ENCODE assay signal across 19 cellular contexts in the genomic region with DNA sequence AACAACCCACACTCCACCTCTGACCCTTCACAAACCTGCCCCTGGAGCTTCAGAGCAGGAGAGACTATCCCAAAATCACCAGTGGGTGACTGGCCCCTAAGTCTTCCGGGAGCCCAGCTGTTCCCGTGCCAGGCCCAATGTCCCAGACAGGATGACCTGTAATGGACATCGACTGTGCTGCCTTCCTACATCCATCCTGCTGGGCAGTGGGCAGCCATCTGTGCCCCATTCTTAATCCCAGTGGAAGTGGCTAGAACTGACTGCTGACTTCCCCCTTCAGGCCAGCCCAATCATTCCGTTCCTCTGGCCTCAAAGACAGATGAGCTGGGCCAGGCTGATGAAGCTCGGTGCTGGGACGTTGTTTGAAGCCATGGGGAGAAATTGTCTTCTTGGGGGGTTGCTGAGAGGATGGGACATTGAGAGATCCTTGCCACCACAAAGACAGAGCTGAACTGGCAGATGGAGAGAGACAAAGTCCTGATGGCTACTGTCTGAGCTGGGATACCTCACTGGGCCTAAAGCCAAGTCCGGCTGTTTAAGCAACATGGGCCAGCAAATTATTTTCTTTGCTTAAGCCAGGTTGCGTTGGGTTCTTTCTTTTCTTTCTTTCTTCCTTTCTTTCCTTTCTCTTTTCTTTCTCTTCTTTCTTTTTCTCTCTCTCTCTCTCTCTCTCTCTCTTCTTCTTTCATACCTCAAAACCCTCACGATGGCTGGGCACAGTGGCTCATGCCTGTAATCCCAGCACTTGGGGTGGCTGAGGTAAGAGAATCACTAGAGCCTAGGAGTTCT. TPM values are rescaled to one million over a fixed set of nuclear protein-coding genes. Genes with fewer than 3 reads are reported as not detected.
"Had no signal": no experiment of that assay in that cellular context is flagged by ENCODE, and none has a peak within 500 bp of the region (broad histone marks: within the 10 kb centered on the region; RNA-seq: fewer than 3 reads in every experiment).

No MANE protein-coding gene starts in this region.

- H3K4me3 ChIP-seq: mucosa of descending colon, right atrium auricular region, smooth muscle cell, suprapubic skin had no signal

- H3K27me3 ChIP-seq: right atrium auricular region, suprapubic skin had no signal

- ATAC-seq: left colon; mucosa of descending colon; naive thymus-derived CD4-positive, alpha-beta T cell; stimulated activated naive CD8-positive, alpha-beta T cell treated with anti-CD3 and anti-CD28 coated beads, Interleukin-15, Interleukin-2, amounts not matched to agents 100 U/mL and 50 U/mL, for 24 hours had no signal

- H3K36me3 ChIP-seq: neutrophil, right atrium auricular region, suprapubic skin had no signal

- H3K4me2 ChIP-seq: smooth muscle cell had no signal

- DNase-seq: activated CD4-positive, alpha-beta T cell treated with anti-CD3 and anti-CD28 coated beads, Interleukin-2, amount 10 ng/mL, durations not matched to agents 7 days and 5 days; activated CD8-positive, alpha-beta memory T cell treated with anti-CD3 and anti-CD28 coated beads, Interleukin-2, amount 50 U/mL, for 48 hours; activated naive CD4-positive, alpha-beta T cell; activated naive CD8-positive, alpha-beta T cell treated with anti-CD3 and anti-CD28 coated beads, Interleukin-2, amount 10 ng/mL, durations not matched to agents 7 days and 5 days; foreskin melanocyte; head of caudate nucleus; immature natural killer cell; left colon; mucosa of descending colon; naive thymus-derived CD4-positive, alpha-beta T cell; stimulated activated naive CD8-positive, alpha-beta T cell treated with anti-CD3 and anti-CD28 coated beads, Interleukin-15, Interleukin-2, amounts not matched to agents 100 U/mL and 50 U/mL, for 24 hours had no signal

- H3K27ac ChIP-seq: right atrium auricular region, suprapubic skin had no signal

- H3K9me3 ChIP-seq: mucosa of descending colon, neutrophil, right atrium auricular region, suprapubic skin had no signal

RNA-seq across cellular contexts. Expression of gene ALOX15B, which starts 17.9 kb away (rescaled TPM):
- total RNA-seq: activated CD4-positive, alpha-beta T cell treated with anti-CD3 and anti-CD28 coated beads, Interleukin-2, amount 10 ng/mL, durations not matched to agents 7 days and 5 days; activated naive CD8-positive, alpha-beta T cell treated with anti-CD3 and anti-CD28 coated beads, Interleukin-2, amount 10 ng/mL, durations not matched to agents 7 days and 5 days; activated T-helper 1 cell treated with anti-CD3 and anti-CD28 coated beads, Interleukin-12 subunit alpha, Interleukin-12 subunit beta, Interleukin-2, Interleukin-4 antibody, amounts not matched to agents 30 ng/mL and 10 ng/mL and 1 ng/mL, durations not matched to agents 14 hours and 24 hours and 36 hours; chondrocyte; dermis microvascular lymphatic vessel endothelial cell; fibroblast of lung had no signal

RNA-seq across cellular contexts. Expression of gene GUCY2D, which starts 18.6 kb away (rescaled TPM):
- total RNA-seq: activated CD4-positive, alpha-beta T cell treated with anti-CD3 and anti-CD28 coated beads, Interleukin-2, amount 10 ng/mL, durations not matched to agents 7 days and 5 days; activated naive CD8-positive, alpha-beta T cell treated with anti-CD3 and anti-CD28 coated beads, Interleukin-2, amount 10 ng/mL, durations not matched to agents 7 days and 5 days; activated T-helper 1 cell treated with anti-CD3 and anti-CD28 coated beads, Interleukin-12 subunit alpha, Interleukin-12 subunit beta, Interleukin-2, Interleukin-4 antibody, amounts not matched to agents 30 ng/mL and 10 ng/mL and 1 ng/mL, durations not matched to agents 14 hours and 24 hours and 36 hours; chondrocyte; dermis microvascular lymphatic vessel endothelial cell; fibroblast of lung; left colon; right atrium auricular region; smooth muscle cell; suprapubic skin had no signal
